In the genomic region with DNA sequence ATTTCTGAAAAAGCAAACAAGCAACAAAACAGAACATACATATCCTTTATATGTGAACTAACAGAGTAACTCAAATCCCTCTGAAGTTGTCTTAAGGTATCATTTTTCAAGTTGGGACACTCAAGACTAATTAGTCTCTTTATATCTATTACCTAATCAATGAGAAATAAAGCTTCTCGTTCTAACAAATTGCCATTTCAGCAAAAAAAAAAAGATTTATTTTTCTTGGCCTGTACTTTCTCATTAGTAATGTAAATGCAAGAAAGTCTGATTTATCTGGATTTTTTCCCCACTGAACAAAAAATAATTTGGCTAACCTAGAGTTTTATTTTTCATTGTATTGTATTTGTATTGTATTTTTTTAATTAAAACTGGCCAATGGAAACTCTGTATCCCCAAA, we compare ENCODE assay signal across 7 cellular contexts.
"Had no signal": no experiment of that assay in that cellular context is flagged by ENCODE, and none has a peak within 500 bp of the region (broad histone marks: within the 10 kb centered on the region; RNA-seq: fewer than 3 reads in every experiment).

No MANE protein-coding gene starts in this region.

- H3K9me3 ChIP-seq: HAP-1 had no signal

- H3K27ac ChIP-seq: HL-60 had no signal

- H3K36me3 ChIP-seq: HAP-1 had no signal

- ATAC-seq: GM23338, HCT116 had no signal

- H2AFZ ChIP-seq: GM23338 had no signal

- H3K4me3 ChIP-seq: GM23338, HAP-1 had no signal

- H3K4me1 ChIP-seq: HAP-1 had no signal

- DNase-seq: H7, HFFc6, KG1 had no signal

- H3K4me2 ChIP-seq: GM23338 had no signal
